15 cellular contexts compared by ENCODE assay signal in the genomic region with DNA sequence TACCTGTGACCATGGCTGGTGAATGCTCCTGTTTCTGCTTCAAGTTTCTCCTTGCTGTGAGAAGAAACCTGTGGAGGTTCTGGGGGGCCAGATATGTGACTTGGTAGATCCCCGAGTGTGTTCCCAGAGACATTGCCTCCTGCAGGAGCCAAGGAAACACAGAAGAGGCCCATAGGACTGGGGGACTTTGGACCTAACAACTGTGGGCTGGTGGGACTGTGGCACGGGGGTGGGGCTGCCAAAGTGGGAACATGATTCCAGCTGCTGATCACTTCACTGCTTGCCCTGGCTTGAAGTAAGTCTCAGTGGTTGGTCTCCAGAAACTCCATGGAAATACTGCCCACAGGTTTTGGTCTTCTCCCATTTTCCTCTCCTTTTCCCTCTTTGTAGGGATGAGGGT. TPM values are rescaled to one million over a fixed set of nuclear protein-coding genes. Genes with fewer than 3 reads are reported as not detected.
DNase-seq lines count a peak whose midpoint lies in the region; ATAC-seq and TF ChIP-seq lines count a peak whose summit lies in the region.
"Had no signal": no experiment of that assay in that cellular context is flagged by ENCODE, and none has a peak within 500 bp of the region (broad histone marks: within the 10 kb centered on the region; RNA-seq: fewer than 3 reads in every experiment).

No MANE protein-coding gene starts in this region.

- no peak overlapping the region for H3K4me3 Mint-ChIP-seq in activated CD4-positive, alpha-beta T cell treated with anti-CD3 and anti-CD28 coated beads, Interleukin-2, amount 10 ng/mL, durations not matched to agents 7 days and 5 days
- H3K4me3 Mint-ChIP-seq: activated CD4-positive, alpha-beta memory T cell treated with anti-CD3 and anti-CD28 coated beads for 36 hours had no signal

- H3K27ac Mint-ChIP-seq in activated CD4-positive, alpha-beta T cell treated with anti-CD3 and anti-CD28 coated beads, Interleukin-2, amount 10 ng/mL, durations not matched to agents 7 days and 5 days: no peak overlapping the region
- H3K27ac Mint-ChIP-seq: activated CD4-positive, alpha-beta memory T cell treated with anti-CD3 and anti-CD28 coated beads for 36 hours had no signal

- TF ChIP-seq CTCF in HEK293 (tag by site-specific recombination; IDR thresholded peaks at IDR 0.05): no peak
- no peak for TF ChIP-seq CTCF in right lobe of liver (IDR thresholded peaks at IDR 0.05)
- TF ChIP-seq CTCF in spleen (IDR thresholded peaks at IDR 0.05 in 8 of 11, conservative IDR thresholded peaks at IDR 0.05 in 3 of 11): no peak

- POLR2A ChIA-PET in HEK293 (lab: Yijun Ruan, JAX): interaction anchor here (0.6 kb wide), 1 partner anchor 26 kb away, joined by 3 read pairs; no protein-coding TSS in a partner anchor
- POLR2A ChIA-PET in activated CD4-positive, alpha-beta T cell treated with anti-CD3 and anti-CD28 coated beads, Interleukin-2, amount 10 ng/mL, durations not matched to agents 7 days and 5 days (lab: Charles Lee): no interaction called here

- peaks cover 0 to 3% of the 10 kb centered on the region in 2 experiments; a peak in 1 of 3 replicates for H3K36me3 ChIP-seq in HEK293 (ENCODE audit: control insufficient read depth in 2 of 2, insufficient read depth in 1 of 2, low read length in 2 of 2)
- H3K36me3 ChIP-seq in right lobe of liver: no peaks in the 10 kb centered on the region
- no peaks in the 10 kb centered on the region for H3K36me3 ChIP-seq in spleen
- H3K36me3 ChIP-seq in HAP-1 (replicated peaks): no peaks in the 10 kb centered on the region
- H3K36me3 ChIP-seq: upper lobe of right lung had no signal

- peaks cover 22% of the 10 kb centered on the region for H3K4me1 Mint-ChIP-seq in activated CD4-positive, alpha-beta T cell treated with anti-CD3 and anti-CD28 coated beads, Interleukin-2, amount 10 ng/mL, durations not matched to agents 7 days and 5 days

- H3K27me3 ChIP-seq in right lobe of liver (no peaks in the 10 kb centered on the region), spleen (replicated peaks in 1 of 7) (no peaks in the 10 kb centered on the region), HAP-1 (ENCODE audit: low read depth) (no peaks in the 10 kb centered on the region)
- H3K27me3 ChIP-seq: upper lobe of right lung had no signal

- no peaks in the 10 kb centered on the region for H3K9me3 Mint-ChIP-seq in activated CD4-positive, alpha-beta T cell treated with anti-CD3 and anti-CD28 coated beads, Interleukin-2, amount 10 ng/mL, durations not matched to agents 7 days and 5 days
- H3K9me3 Mint-ChIP-seq: activated CD4-positive, alpha-beta memory T cell treated with anti-CD3 and anti-CD28 coated beads for 36 hours had no signal

- H3K36me3 Mint-ChIP-seq in activated CD4-positive, alpha-beta T cell treated with anti-CD3 and anti-CD28 coated beads, Interleukin-2, amount 10 ng/mL, durations not matched to agents 7 days and 5 days (ENCODE audit: low read depth): no peaks in the 10 kb centered on the region
- H3K36me3 Mint-ChIP-seq: activated CD4-positive, alpha-beta memory T cell treated with anti-CD3 and anti-CD28 coated beads for 36 hours had no signal

- WGBS in right lobe of liver (ENCODE audit: insufficient coverage, low coverage, low lambda C conversion rate, missing lambda C conversion rate): 38% methylated on average over 2 of the region's 2 CpGs
- 84 to 93% (median 88%) methylated on average over 2 of the region's 2 CpGs for whole genome bisulfite sequencing in spleen, 5 donors

- CTCF ChIA-PET in HEK293 (lab: Yijun Ruan, JAX): interaction anchor here (0.6 kb wide), 1 partner anchor 159 kb away, joined by 3 read pairs; no protein-coding TSS in a partner anchor
- CTCF ChIA-PET in activated CD4-positive, alpha-beta T cell treated with anti-CD3 and anti-CD28 coated beads, Interleukin-2, amount 10 ng/mL, durations not matched to agents 7 days and 5 days (lab: Charles Lee): interaction anchor here (1.2 to 1.4 kb wide), 2 partner anchors 9 to 10 kb away, joined by 4 to 6 read pairs; no protein-coding TSS in a partner anchor

- in situ Hi-C loops in HAP-1 (cut with MboI; ENCODE audit: low sequenced_read_pairs): no loop called here

- TF ChIP-seq POLR2A in right lobe of liver (IDR thresholded peaks at IDR 0.05) (no peak), spleen (IDR thresholded peaks at IDR 0.05) (no peak)

- H3K27me3 Mint-ChIP-seq in activated CD4-positive, alpha-beta T cell treated with anti-CD3 and anti-CD28 coated beads, Interleukin-2, amount 10 ng/mL, durations not matched to agents 7 days and 5 days: no peaks in the 10 kb centered on the region
- H3K27me3 Mint-ChIP-seq: activated CD4-positive, alpha-beta memory T cell treated with anti-CD3 and anti-CD28 coated beads for 36 hours had no signal

- H3K4me3 ChIP-seq in HEK293 (ENCODE audit: low read depth, low read length) (no peak overlapping the region), right lobe of liver (no peak overlapping the region), spleen (no peak overlapping the region), HAP-1 (no peak overlapping the region)
- H3K4me3 ChIP-seq: upper lobe of right lung had no signal

- ATAC-seq in right lobe of liver: no peak
- ATAC-seq: SK-N-SH treated with all-trans-retinoic acid at 6 μM for 48 hours had no signal

- H3K27ac ChIP-seq in HEK293 (ENCODE audit: extremely low read depth, low read depth, low read length) (peak overlapping the region; percentile 37; the same call in 1 of the 2 replicates), caudate nucleus (ENCODE audit: low read depth, low read length) (peak overlapping the region; percentile 85), right lobe of liver (peak overlapping the region; percentile 64 to 84 (median 68)), spleen (peak overlapping the region in 6 of 8 donors; percentile 45 to 72 (median 67))

- no peak for DNase-seq in caudate nucleus (lab: John Stamatoyannopoulos, UW)
- no peak for DNase-seq in right lobe of liver
- peak; percentile 49 for DNase-seq in spleen
- DNase-seq in NCI-H524 treated with DMSO at 0.1 percent for 48 hours (lab: John Stamatoyannopoulos, UW): no peak
- DNase-seq in NK-92 (lab: John Stamatoyannopoulos, UW; ENCODE audit: unreplicated experiment): no peak
- no peak for DNase-seq in HAP-1 (ENCODE audit: low spot score in 2 of 2)
- DNase-seq in activated CD4-positive, alpha-beta T cell treated with anti-CD3 and anti-CD28 coated beads, Interleukin-2, amount 10 ng/mL, durations not matched to agents 7 days and 5 days: no peak
- DNase-seq: activated CD4-positive, alpha-beta memory T cell treated with anti-CD3 and anti-CD28 coated beads for 36 hours; amniotic stem cell; DMS 273 treated with DMSO at 0.1 percent for 48 hours; NCI-H187; NCI-H526; upper lobe of right lung had no signal

- 0 out of 2 replicates have a peak, but pooled peaks cover 4% of the 10 kb centered on the region for H3K4me1 ChIP-seq in HEK293 (ENCODE audit: control insufficient read depth, insufficient read depth, low read length)
- peaks cover 0 to 43% (median 20%) of the 10 kb centered on the region in 4 donors for H3K4me1 ChIP-seq in right lobe of liver
- H3K4me1 ChIP-seq in spleen: peaks cover 11 to 63% (median 40%) of the 10 kb centered on the region in 6 donors
- peaks cover 4% of the 10 kb centered on the region for H3K4me1 ChIP-seq in HAP-1

- H3K9me3 ChIP-seq in HEK293 (ENCODE audit: control insufficient read depth, insufficient read depth, low read depth, low read length) (no peaks in the 10 kb centered on the region), right lobe of liver (no peaks in the 10 kb centered on the region), spleen (no peaks in the 10 kb centered on the region), HAP-1 (no peaks in the 10 kb centered on the region)
- H3K9me3 ChIP-seq: upper lobe of right lung had no signal

- intact Hi-C loops in right lobe of liver (cut with DNase I): no loop called here
- intact Hi-C loops in spleen (cut with DNase I; ENCODE audit: low total_unique reads): no loop called here

TF ChIP-seq in HEK293, 187 proteins besides CTCF, POLR2A, EP300 and RAD21 (continues in another document):
- TF ChIP-seq ZNF48 (tag by site-specific recombination; IDR thresholded peaks at IDR 0.05) (no peak), ZNF433 (tag by site-specific recombination; IDR thresholded peaks at IDR 0.05; ENCODE audit: low read depth) (no peak), ZNF521 (tag by site-specific recombination; IDR thresholded peaks at IDR 0.05) (no peak), ZSCAN16 (tag by site-specific recombination; IDR thresholded peaks at IDR 0.05) (no peak), ZFP3 (tag by site-specific recombination; IDR thresholded peaks at IDR 0.05; ENCODE audit: low read depth) (no peak)
- TF ChIP-seq, protein P1, sequence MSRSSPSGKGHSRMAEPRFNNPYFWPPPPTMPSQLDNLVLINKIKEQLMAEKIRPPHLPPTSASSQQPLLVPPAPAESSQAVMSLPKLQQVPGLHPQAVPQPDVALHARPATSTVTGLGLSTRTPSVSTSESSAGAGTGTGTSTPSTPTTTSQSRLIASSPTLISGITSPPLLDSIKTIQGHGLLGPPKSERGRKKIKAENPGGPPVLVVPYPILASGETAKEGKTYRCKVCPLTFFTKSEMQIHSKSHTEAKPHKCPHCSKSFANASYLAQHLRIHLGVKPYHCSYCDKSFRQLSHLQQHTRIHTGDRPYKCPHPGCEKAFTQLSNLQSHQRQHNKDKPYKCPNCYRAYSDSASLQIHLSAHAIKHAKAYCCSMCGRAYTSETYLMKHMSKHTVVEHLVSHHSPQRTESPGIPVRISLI (tag by site-specific recombination; IDR thresholded peaks at IDR 0.05): no peak

RNA-seq across cellular contexts. Expression of a gene that starts 4.1 kb away (rescaled TPM):
- total RNA-seq in right lobe of liver (10 to 100 TPM; 61.5 to 82.9 (median 67.3) TPM), spleen (100 to 1,000 TPM in 5 of 7 donors, 10 to 100 TPM in 2; 59.1 to 129 (median 119) TPM)
- 100 to 1,000 TPM; 136 to 227 (median 219) TPM for polyA plus RNA-seq in spleen
- 10 to 100 TPM in 1 of 2 experiments, 1 to 10 TPM in 1; 8.4 to 10.0 TPM for total RNA-seq in activated CD4-positive, alpha-beta T cell treated with anti-CD3 and anti-CD28 coated beads, Interleukin-2, amount 10 ng/mL, durations not matched to agents 7 days and 5 days

RNA-seq across cellular contexts. Expression of a gene that starts 5.0 kb away (rescaled TPM):
- total RNA-seq in right lobe of liver (100 to 1,000 TPM in 2 of 6 experiments, 10 to 100 TPM in 4; 53.3 to 173 (median 64.1) TPM), spleen (100 to 1,000 TPM in 2 of 7 donors, 10 to 100 TPM in 5; 43.9 to 113 (median 59.8) TPM)
- polyA plus RNA-seq in spleen: 10 to 100 TPM; 18.9 to 34.4 (median 19.9) TPM
- 10 to 100 TPM; 28.0 to 31.7 TPM for total RNA-seq in activated CD4-positive, alpha-beta T cell treated with anti-CD3 and anti-CD28 coated beads, Interleukin-2, amount 10 ng/mL, durations not matched to agents 7 days and 5 days

RNA-seq across cellular contexts. Expression of a gene that starts 16.3 kb away (rescaled TPM):
- total RNA-seq in right lobe of liver: 10 to 100 TPM; 15.2 to 21.3 (median 16.8) TPM
- 10 to 100 TPM; 53.6 to 82.4 (median 70.1) TPM for total RNA-seq in spleen
- polyA plus RNA-seq in spleen: 10 to 100 TPM; 15.7 to 35.0 (median 26.1) TPM
- 10 to 100 TPM; 93.3 to 95.1 TPM for total RNA-seq in activated CD4-positive, alpha-beta T cell treated with anti-CD3 and anti-CD28 coated beads, Interleukin-2, amount 10 ng/mL, durations not matched to agents 7 days and 5 days

RNA-seq across cellular contexts. Expression of a gene that starts 38.9 kb away (rescaled TPM):
- total RNA-seq in right lobe of liver: 10 to 100 TPM; 13.1 to 24.2 (median 13.8) TPM
- total RNA-seq in spleen: 10 to 100 TPM; 29.5 to 66.3 (median 42.5) TPM
- 100 to 1,000 TPM in 1 of 3 donors, 10 to 100 TPM in 2; 49.4 to 173 (median 72.7) TPM for polyA plus RNA-seq in spleen
- total RNA-seq in activated CD4-positive, alpha-beta T cell treated with anti-CD3 and anti-CD28 coated beads, Interleukin-2, amount 10 ng/mL, durations not matched to agents 7 days and 5 days: 100 to 1,000 TPM; 156 to 166 TPM

Comparison
In these comparisons a context has a peak if more than half of its experiments do, and no peak if none do; other contexts are left out.
1. RNA of a gene that starts 4.1 kb away (total RNA-seq): 59.1 to 129 TPM in spleen and 61.5 to 82.9 TPM in right lobe of liver; 8.4 to 10.0 TPM in activated CD4-positive, alpha-beta T cell treated with anti-CD3 and anti-CD28 coated beads, Interleukin-2, amount 10 ng/mL, durations not matched to agents 7 days and 5 days; every median in the first group is over 4 times any median in the second.
2. Peak in every context shown above with its lines, with median percentiles within 50 percentile points of each other: H3K27ac ChIP-seq.